In genomic region chr6:26027491-26028211, GRCh38 we compare ENCODE assay signal across 8 cellular contexts. TPM values are rescaled to one million over a fixed set of nuclear protein-coding genes. Genes with fewer than 3 reads are reported as not detected.
A peak's percentile ranks its signal among the peaks of the same experiment; 100 is the strongest.
DNase-seq lines count a peak whose midpoint lies in the region; ATAC-seq and TF ChIP-seq lines count a peak whose summit lies in the region.

No MANE protein-coding gene starts in this region.

- no peaks in the 10 kb centered on the region for H3K27me3 ChIP-seq in RWPE2 (ENCODE audit: insufficient read depth, poor library complexity, severe bottlenecking)
- H3K27me3 ChIP-seq in esophagus squamous epithelium = no peaks in the 10 kb centered on the region

- H3K27ac ChIP-seq in RWPE2 (ENCODE audit: poor library complexity, severe bottlenecking) (peak overlapping the region; percentile 94), esophagus squamous epithelium (peak overlapping the region; percentile 91 to 97 (median 96))

- no peak for TF ChIP-seq POLR2A in esophagus squamous epithelium (IDR thresholded peaks at IDR 0.05)

- WGBS in esophagus squamous epithelium, 2 donors = 57 to 60% methylated on average over 9 of the region's 9 CpGs

- H3K9me3 ChIP-seq in RWPE2 (ENCODE audit: severe bottlenecking) = no peaks in the 10 kb centered on the region
- H3K9me3 ChIP-seq in esophagus squamous epithelium = no peaks in the 10 kb centered on the region

- intact Hi-C loops in esophagus squamous epithelium (cut with DNase I) = no loop called here

- H3K4me3 ChIP-seq in GM08714 (ENCODE audit: low read length) = peak overlapping the region; percentile 69; the same call in 1 of the 2 replicates
- H3K4me3 ChIP-seq in RWPE2 (ENCODE audit: severe bottlenecking) = peak overlapping the region; percentile 48
- H3K4me3 ChIP-seq in esophagus squamous epithelium = peak overlapping the region; percentile 39 to 75 (median 62)
- peak overlapping the region; percentile 84 for H3K4me3 ChIP-seq in retinal pigment epithelial cell (ENCODE audit: low read length)

- DNase-seq in RWPE2 (ENCODE audit: low spot score) (no peak), esophagus squamous epithelium (lab: John Stamatoyannopoulos, UW) (no peak), retinal pigment epithelial cell (ENCODE audit: low read depth) (no peak), RPMI8226 (no peak)
- DNase-seq in activated CD8-positive, alpha-beta memory T cell treated with anti-CD3 and anti-CD28 coated beads, Interleukin-2, amount 50 U/mL, for 4 hours = no peak

- no peaks in the 10 kb centered on the region for H3K36me3 ChIP-seq in RWPE2 (ENCODE audit: low read depth)
- no peaks in the 10 kb centered on the region for H3K36me3 ChIP-seq in esophagus squamous epithelium

- ATAC-seq in RWPE2 (ENCODE audit: low read depth) (no peak), GM19324 (IDR thresholded peaks at IDR 0.05; ENCODE audit: low FRiP score, unreplicated experiment) (no peak), HG03342 (IDR thresholded peaks at IDR 0.05; ENCODE audit: unreplicated experiment) (no peak)

- H3K4me1 ChIP-seq in RWPE2 (ENCODE audit: insufficient read depth, poor library complexity, severe bottlenecking) (peaks cover 16% of the 10 kb centered on the region), esophagus squamous epithelium (peaks cover 5 to 46% (median 17%) of the 10 kb centered on the region in 3 donors)

- TF ChIP-seq CTCF in RWPE2 (IDR thresholded peaks at IDR 0.05; ENCODE audit: poor library complexity, severe bottlenecking) = no peak
- TF ChIP-seq CTCF in esophagus squamous epithelium (IDR thresholded peaks at IDR 0.05) = no peak
- TF ChIP-seq CTCF in retinal pigment epithelial cell (conservative IDR thresholded peaks at IDR 0.05; ENCODE audit: low read depth, low read length) = no peak

RNA-seq across cellular contexts. Expression of gene HFE, which starts 59.6 kb away (rescaled TPM):
- 1 to 10 TPM; 2.9 to 7.3 (median 4.3) TPM for total RNA-seq in esophagus squamous epithelium
